ENCODE assay signal across 26 cellular contexts in the genomic region with DNA sequence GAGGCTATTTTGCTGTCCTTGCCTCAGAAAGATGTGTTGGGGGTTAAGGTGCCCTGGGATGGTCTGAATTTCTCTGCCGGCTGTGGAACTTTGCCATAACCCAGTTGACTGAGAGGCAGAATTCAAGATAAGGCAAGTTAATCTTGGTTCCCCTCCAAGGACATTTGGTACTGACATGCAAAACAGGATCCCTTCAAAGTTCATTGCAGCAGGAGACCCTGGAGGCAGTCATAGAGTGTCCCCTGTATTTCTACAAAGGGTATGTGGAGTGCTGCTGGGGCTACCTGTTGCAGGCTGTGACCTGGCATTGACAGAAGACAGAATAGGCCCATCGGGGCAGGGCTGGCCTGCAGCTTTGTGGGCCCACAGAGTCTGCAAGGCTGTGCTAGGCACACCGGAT.
DNase-seq lines count a peak whose midpoint lies in the region; ATAC-seq and TF ChIP-seq lines count a peak whose summit lies in the region.
"Had no signal": no experiment of that assay in that cellular context is flagged by ENCODE, and none has a peak within 500 bp of the region (broad histone marks: within the 10 kb centered on the region; RNA-seq: fewer than 3 reads in every experiment).

No MANE protein-coding gene starts in this region.

- no peaks in the 10 kb centered on the region for H3K36me3 ChIP-seq in SK-N-SH (replicated peaks in 1 of 2; ENCODE audit: control insufficient read depth in 1 of 2, insufficient read depth in 2 of 2, low read length in 1 of 2)
- no peaks in the 10 kb centered on the region for H3K36me3 ChIP-seq in lung (ENCODE audit: control insufficient read depth in 2 of 2, insufficient read depth in 2 of 2, low read length in 2 of 2)
- H3K36me3 ChIP-seq: spleen had no signal

- H3K79me2 ChIP-seq in SK-N-SH (ENCODE audit: insufficient read depth) = no peaks in the 10 kb centered on the region

- H3K9ac ChIP-seq in SK-N-SH = no peak overlapping the region

- H3K27me3 ChIP-seq in SK-N-SH (ENCODE audit: insufficient read depth) = no peaks in the 10 kb centered on the region
- H3K27me3 ChIP-seq in lung (ENCODE audit: control insufficient read depth, insufficient read depth) = no peaks in the 10 kb centered on the region

- CTCF ChIA-PET in SK-N-SH (lab: Yijun Ruan, JAX) = no interaction called here

- H3K4me3 ChIP-seq in SK-N-SH (ENCODE audit: low read depth in 2 of 2, low read length in 1 of 2) = no peak overlapping the region
- no peak overlapping the region for H3K4me3 ChIP-seq in lung
- H3K4me3 ChIP-seq: spleen had no signal

- H3K27ac ChIP-seq in SK-N-SH (ENCODE audit: low read depth in 2 of 2, low read length in 1 of 2) (no peak overlapping the region), lung (ENCODE audit: low read depth in 1 of 2, low read length in 1 of 2) (peak overlapping the region; percentile 54 to 60)
- H3K27ac ChIP-seq: spleen had no signal

- TF ChIP-seq CTCF in SK-N-SH (IDR thresholded peaks at IDR 0.05) = no peak
- TF ChIP-seq CTCF in lung (IDR thresholded peaks at IDR 0.05; ENCODE audit: control extremely low read depth, extremely low read depth) = no peak

- intact Hi-C loops in left cardiac atrium (cut with DNase I) = no loop called here
- intact Hi-C loops in posterior cingulate gyrus (cut with DNase I) = no loop called here

- no peak for TF ChIP-seq RAD21 in SK-N-SH (IDR thresholded peaks at IDR 0.05; ENCODE audit: low read length)

- H2AFZ ChIP-seq in SK-N-SH (ENCODE audit: low read depth) = no peak overlapping the region

- POLR2A ChIA-PET in SK-N-SH (lab: Yijun Ruan, JAX) = no interaction called here

- no peaks in the 10 kb centered on the region for H3F3A ChIP-seq in SK-N-SH (replicated peaks; ENCODE audit: insufficient read depth)

- H4K20me1 ChIP-seq in SK-N-SH (ENCODE audit: insufficient read depth) = no peaks in the 10 kb centered on the region

- H3K9me2 ChIP-seq in SK-N-SH = no peaks in the 10 kb centered on the region

- DNase-seq in SK-N-SH (no peak), left cardiac atrium (peak; percentile 63), lung (ENCODE audit: low spot score) (peak; percentile 43), posterior cingulate gyrus (no peak), SKM-1 (lab: John Stamatoyannopoulos, UW; ENCODE audit: unreplicated experiment) (no peak)
- DNase-seq: 8988T; activated B cell treated with CpG ODN at 0.5 μM for 24 hours; activated CD4-positive, alpha-beta T cell treated with anti-CD3 and anti-CD28 coated beads, Interleukin-2, amount 50 U/mL, for 1 hour; activated gamma-delta T cell; activated naive CD8-positive, alpha-beta T cell treated with anti-CD3 and anti-CD28 coated beads for 36 hours; activated T-cell treated with anti-CD3 and anti-CD28 coated beads, Interleukin-2, amount 50 U/mL, for 24 hours; DMS79; HCEC 1CT; Kasumi-1; mesenchymal stem cell; NCI-H146; NCI-H345; NCI-H748 treated with DMSO at 0.1 percent for 48 hours; nephron progenitor cell; spleen; stimulated activated CD4-positive, alpha-beta T cell treated with anti-CD3 and anti-CD28 coated beads, Interleukin-2, amount 100 ng/mL, for 24 hours; T1000 had no signal

- no peaks in the 10 kb centered on the region for H3K9me3 ChIP-seq in SK-N-SH
- H3K9me3 ChIP-seq in lung (ENCODE audit: control insufficient read depth in 2 of 2, insufficient read depth in 1 of 2, low read length in 1 of 2) = no peaks in the 10 kb centered on the region
- H3K9me3 ChIP-seq: spleen had no signal

- H3K4me1 ChIP-seq in SK-N-SH (ENCODE audit: control insufficient read depth in 1 of 2, insufficient read depth in 2 of 2, low read depth in 1 of 2, low read length in 1 of 2) = no peaks in the 10 kb centered on the region
- H3K4me1 ChIP-seq in lung (ENCODE audit: control insufficient read depth in 2 of 2, insufficient read depth in 2 of 2, low read length in 2 of 2) = no peaks in the 10 kb centered on the region
- H3K4me1 ChIP-seq: spleen had no signal

- TF ChIP-seq EP300 in SK-N-SH (IDR thresholded peaks at IDR 0.05; ENCODE audit: borderline replicate concordance in 1 of 2, low read depth in 1 of 2, low read length in 1 of 2) = no peak

- no peak overlapping the region for H3K4me2 ChIP-seq in SK-N-SH

- peak; percentile 30 for ATAC-seq in SK-N-SH treated with all-trans-retinoic acid at 6 μM for 48 hours
- ATAC-seq in left cardiac atrium = peak; percentile 81 to 89
- no peak for ATAC-seq in lung (ENCODE audit: insufficient read depth, low FRiP score)
- ATAC-seq in HG02970 (IDR thresholded peaks at IDR 0.05; ENCODE audit: low FRiP score, unreplicated experiment) = no peak
- no peak for ATAC-seq in HG02678 (IDR thresholded peaks at IDR 0.05; ENCODE audit: unreplicated experiment)
- ATAC-seq: Panc1 had no signal

- 62% methylated on average over 3 of the region's 3 CpGs for WGBS in SK-N-SH (ENCODE audit: low lambda C conversion rate)
- WGBS in lung, 2 donors = 58 to 67% methylated on average over 3 of the region's 3 CpGs

TF ChIP-seq in SK-N-SH treated with all-trans-retinoic acid at 6 μM for 48 hours, 23 proteins besides CTCF, POLR2A, EP300 and RAD21:
- TF ChIP-seq ZFP30 (CRISPR knock-in tag; IDR thresholded peaks at IDR 0.05) = no peak
- no peak for TF ChIP-seq ZNF565 (CRISPR knock-in tag; conservative IDR thresholded peaks at IDR 0.05; ENCODE audit: low read depth)
- no peak for TF ChIP-seq TOX (CRISPR knock-in tag; IDR thresholded peaks at IDR 0.05; ENCODE audit: borderline replicate concordance)
- TF ChIP-seq, protein P1, sequence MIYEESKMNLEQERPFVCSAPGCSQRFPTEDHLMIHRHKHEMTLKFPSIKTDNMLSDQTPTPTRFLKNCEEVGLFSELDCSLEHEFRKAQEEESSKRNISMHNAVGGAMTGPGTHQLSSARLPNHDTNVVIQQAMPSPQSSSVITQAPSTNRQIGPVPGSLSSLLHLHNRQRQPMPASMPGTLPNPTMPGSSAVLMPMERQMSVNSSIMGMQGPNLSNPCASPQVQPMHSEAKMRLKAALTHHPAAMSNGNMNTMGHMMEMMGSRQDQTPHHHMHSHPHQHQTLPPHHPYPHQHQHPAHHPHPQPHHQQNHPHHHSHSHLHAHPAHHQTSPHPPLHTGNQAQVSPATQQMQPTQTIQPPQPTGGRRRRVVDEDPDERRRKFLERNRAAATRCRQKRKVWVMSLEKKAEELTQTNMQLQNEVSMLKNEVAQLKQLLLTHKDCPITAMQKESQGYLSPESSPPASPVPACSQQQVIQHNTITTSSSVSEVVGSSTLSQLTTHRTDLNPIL (CRISPR knock-in tag; IDR thresholded peaks at IDR 0.05; ENCODE audit: low read depth) = no peak
- no peak for TF ChIP-seq PPARA (CRISPR knock-in tag; IDR thresholded peaks at IDR 0.05; ENCODE audit: borderline replicate concordance)

TF ChIP-seq in SK-N-SH, 30 proteins besides CTCF, POLR2A, EP300 and RAD21:
- no peak for TF ChIP-seq NRF1 (IDR thresholded peaks at IDR 0.05; ENCODE audit: low read depth, low read length)
- TF ChIP-seq FOXJ3 (CRISPR knock-in tag; IDR thresholded peaks at IDR 0.05) = no peak
- TF ChIP-seq POLR2AphosphoS5 (IDR thresholded peaks at IDR 0.05; ENCODE audit: low read depth, low read length) = no peak
- no peak for TF ChIP-seq GABPA (IDR thresholded peaks at IDR 0.05; ENCODE audit: low read depth)
- no peak for TF ChIP-seq FOSL2 (IDR thresholded peaks at IDR 0.05; ENCODE audit: borderline replicate concordance, low read depth)
- TF ChIP-seq, protein P2, sequence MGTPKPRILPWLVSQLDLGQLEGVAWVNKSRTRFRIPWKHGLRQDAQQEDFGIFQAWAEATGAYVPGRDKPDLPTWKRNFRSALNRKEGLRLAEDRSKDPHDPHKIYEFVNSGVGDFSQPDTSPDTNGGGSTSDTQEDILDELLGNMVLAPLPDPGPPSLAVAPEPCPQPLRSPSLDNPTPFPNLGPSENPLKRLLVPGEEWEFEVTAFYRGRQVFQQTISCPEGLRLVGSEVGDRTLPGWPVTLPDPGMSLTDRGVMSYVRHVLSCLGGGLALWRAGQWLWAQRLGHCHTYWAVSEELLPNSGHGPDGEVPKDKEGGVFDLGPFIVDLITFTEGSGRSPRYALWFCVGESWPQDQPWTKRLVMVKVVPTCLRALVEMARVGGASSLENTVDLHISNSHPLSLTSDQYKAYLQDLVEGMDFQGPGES (IDR thresholded peaks at IDR 0.05; ENCODE audit: low read depth, low read length) = no peak
- no peak for TF ChIP-seq RXRA (IDR thresholded peaks at IDR 0.05; ENCODE audit: borderline replicate concordance, low read depth)
- no peak for TF ChIP-seq MXI1 (IDR thresholded peaks at IDR 0.05; ENCODE audit: low read depth, low read length)
- no peak for TF ChIP-seq SIN3A (IDR thresholded peaks at IDR 0.05; ENCODE audit: borderline replicate concordance, low read depth, low read length)
- TF ChIP-seq SMC3 (IDR thresholded peaks at IDR 0.05; ENCODE audit: low read depth, low read length) = no peak
- TF ChIP-seq, protein P3, sequence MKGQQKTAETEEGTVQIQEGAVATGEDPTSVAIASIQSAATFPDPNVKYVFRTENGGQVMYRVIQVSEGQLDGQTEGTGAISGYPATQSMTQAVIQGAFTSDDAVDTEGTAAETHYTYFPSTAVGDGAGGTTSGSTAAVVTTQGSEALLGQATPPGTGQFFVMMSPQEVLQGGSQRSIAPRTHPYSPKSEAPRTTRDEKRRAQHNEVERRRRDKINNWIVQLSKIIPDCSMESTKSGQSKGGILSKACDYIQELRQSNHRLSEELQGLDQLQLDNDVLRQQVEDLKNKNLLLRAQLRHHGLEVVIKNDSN (IDR thresholded peaks at IDR 0.05; ENCODE audit: borderline replicate concordance, low read depth) = no peak
- TF ChIP-seq TEAD4 (IDR thresholded peaks at IDR 0.05; ENCODE audit: borderline replicate concordance, insufficient read depth) = no peak
- TF ChIP-seq CHD2 (IDR thresholded peaks at IDR 0.05; ENCODE audit: low read length, partially characterized antibody) = no peak
- TF ChIP-seq TAF1 (IDR thresholded peaks at IDR 0.05; ENCODE audit: borderline replicate concordance, low read depth, low read length) = no peak
- TF ChIP-seq RFX5 (IDR thresholded peaks at IDR 0.05; ENCODE audit: low read length) = no peak
- TF ChIP-seq, protein P4, sequence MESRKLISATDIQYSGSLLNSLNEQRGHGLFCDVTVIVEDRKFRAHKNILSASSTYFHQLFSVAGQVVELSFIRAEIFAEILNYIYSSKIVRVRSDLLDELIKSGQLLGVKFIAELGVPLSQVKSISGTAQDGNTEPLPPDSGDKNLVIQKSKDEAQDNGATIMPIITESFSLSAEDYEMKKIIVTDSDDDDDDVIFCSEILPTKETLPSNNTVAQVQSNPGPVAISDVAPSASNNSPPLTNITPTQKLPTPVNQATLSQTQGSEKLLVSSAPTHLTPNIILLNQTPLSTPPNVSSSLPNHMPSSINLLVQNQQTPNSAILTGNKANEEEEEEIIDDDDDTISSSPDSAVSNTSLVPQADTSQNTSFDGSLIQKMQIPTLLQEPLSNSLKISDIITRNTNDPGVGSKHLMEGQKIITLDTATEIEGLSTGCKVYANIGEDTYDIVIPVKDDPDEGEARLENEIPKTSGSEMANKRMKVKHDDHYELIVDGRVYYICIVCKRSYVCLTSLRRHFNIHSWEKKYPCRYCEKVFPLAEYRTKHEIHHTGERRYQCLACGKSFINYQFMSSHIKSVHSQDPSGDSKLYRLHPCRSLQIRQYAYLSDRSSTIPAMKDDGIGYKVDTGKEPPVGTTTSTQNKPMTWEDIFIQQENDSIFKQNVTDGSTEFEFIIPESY (IDR thresholded peaks at IDR 0.05; ENCODE audit: borderline replicate concordance, low read depth) = no peak

Comparison
In these comparisons a context has a peak if more than half of its experiments do, and no peak if none do; other contexts are left out.
1. ATAC-seq: peak in SK-N-SH treated with all-trans-retinoic acid at 6 μM for 48 hours (single experiment) and left cardiac atrium (2 of 2); none in lung (single experiment), HG02970 (single experiment) and HG02678 (single experiment).
2. DNase-seq: peak in left cardiac atrium (single experiment) and lung (single experiment); none in SK-N-SH (single experiment), posterior cingulate gyrus (0 of 10) and SKM-1 (single experiment).
3. H3K27ac ChIP-seq: peak in lung (2 of 2); none in SK-N-SH (0 of 2).